ENCODE assay signal across 7 cellular contexts in the genomic region with DNA sequence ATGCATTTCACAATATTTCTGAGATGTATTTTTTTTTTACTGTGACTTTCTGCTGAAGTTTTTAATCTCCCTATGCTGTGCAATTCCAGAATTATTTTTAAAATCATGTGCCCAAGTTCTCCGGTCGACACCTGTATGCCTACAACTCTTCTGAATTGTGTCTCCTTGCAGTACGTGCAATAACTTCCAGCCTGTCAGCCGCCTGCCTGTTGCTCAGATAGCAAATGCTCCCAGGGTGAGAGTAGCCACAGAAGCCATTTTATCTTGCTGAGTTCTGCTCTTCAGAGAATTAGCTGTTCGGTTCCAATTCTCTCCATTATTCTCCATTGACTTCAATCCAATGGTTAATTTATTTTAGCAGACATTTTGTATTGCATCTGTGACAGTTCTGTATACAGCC.
"Had no signal": no experiment of that assay in that cellular context is flagged by ENCODE, and none has a peak within 500 bp of the region (broad histone marks: within the 10 kb centered on the region; RNA-seq: fewer than 3 reads in every experiment).

No MANE protein-coding gene starts in this region.

- H3K4me2 ChIP-seq: GM23338 had no signal

- H3K27ac Mint-ChIP-seq: GM23338, HFFc6, IgD-negative memory B cell had no signal

- H3K27ac ChIP-seq: HL-60 had no signal

- H3K36me3 Mint-ChIP-seq: IgD-negative memory B cell had no signal

- H2AFZ ChIP-seq: GM23338 had no signal

- H3K27me3 Mint-ChIP-seq: IgD-negative memory B cell had no signal

- DNase-seq: HFFc6 had no signal

- H3K4me3 Mint-ChIP-seq: GM23338, HFFc6, IgD-negative memory B cell had no signal

- H3K9me3 ChIP-seq: HAP-1 had no signal

- H3K4me3 ChIP-seq: GM23338, HAP-1 had no signal

- ATAC-seq: HCT116, HepG2 had no signal

- H3K4me1 Mint-ChIP-seq: GM23338, IgD-negative memory B cell had no signal

- H3K4me1 ChIP-seq: HAP-1 had no signal

- H3K36me3 ChIP-seq: HAP-1 had no signal
